Comparison of ENCODE assay signal across 8 cellular contexts in the genomic region with DNA sequence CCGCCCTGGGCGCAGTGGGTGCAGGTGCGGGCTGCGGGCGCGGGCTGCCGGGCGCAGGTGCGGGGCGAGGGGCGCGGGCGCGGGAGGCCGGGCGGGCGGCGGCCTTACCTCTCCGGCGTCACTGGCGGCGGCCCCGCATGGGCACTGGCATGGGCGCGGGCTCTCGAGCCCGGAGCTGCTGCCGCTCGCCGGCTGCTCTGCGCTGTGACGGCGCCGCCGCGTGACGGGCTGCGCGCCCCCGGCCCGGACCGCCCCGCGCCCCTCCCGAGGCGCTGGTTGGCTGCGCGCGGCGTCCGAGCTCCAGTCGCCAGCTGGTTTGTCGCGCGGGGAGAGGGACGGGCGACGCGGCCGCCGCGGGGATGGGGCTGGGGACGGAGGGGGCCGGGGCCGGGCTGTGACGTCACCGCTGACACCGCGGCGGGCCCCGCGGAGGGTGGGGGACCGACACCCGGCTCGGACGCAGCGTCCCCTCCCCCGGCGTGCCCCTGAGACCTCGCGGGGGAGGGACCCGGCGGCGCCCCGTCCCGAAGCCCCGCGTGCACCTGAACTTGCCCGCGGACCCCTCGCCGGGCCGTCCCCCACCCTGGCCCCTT. TPM values are rescaled to one million over a fixed set of nuclear protein-coding genes. Genes with fewer than 3 reads are reported as not detected.
DNase-seq lines count a peak whose midpoint lies in the region; ATAC-seq and TF ChIP-seq lines count a peak whose summit lies in the region.

KIF1A (minus strand) TSS at position 206 of the 593 bp plus-strand sequence. CDS start 22,467 bp downstream, outside the sequence.

- TF ChIP-seq POLR2A in erythroblast (IDR thresholded peaks at IDR 0.05; ENCODE audit: low read length) (no peak), esophagus squamous epithelium (IDR thresholded peaks at IDR 0.05) (no peak)

- no peak for TF ChIP-seq CTCF in parathyroid adenoma (IDR thresholded peaks at IDR 0.05)
- no peak for TF ChIP-seq CTCF in esophagus squamous epithelium (IDR thresholded peaks at IDR 0.05)

- peaks cover 13% of the 10 kb centered on the region; the same call in 1 of the 2 replicates for H3K36me3 ChIP-seq in HUES48 (ENCODE audit: control insufficient read depth, insufficient read depth, low read length)
- H3K36me3 ChIP-seq in endocrine pancreas (ENCODE audit: control insufficient read depth, insufficient read depth, low read length) = peaks cover 6% of the 10 kb centered on the region
- H3K36me3 ChIP-seq in parathyroid adenoma (ENCODE audit: control insufficient read depth, insufficient read depth, low read length) = no peaks in the 10 kb centered on the region
- no peaks in the 10 kb centered on the region for H3K36me3 ChIP-seq in esophagus squamous epithelium

- ATAC-seq in HG02973 (IDR thresholded peaks at IDR 0.05; ENCODE audit: unreplicated experiment) (no peak), GM19324 (IDR thresholded peaks at IDR 0.05; ENCODE audit: low FRiP score, unreplicated experiment) (no peak)

- H3K4me2 ChIP-seq in parathyroid adenoma (ENCODE audit: low read length) = peak within 1 kb of the TSS; percentile 62

- H3K4me1 ChIP-seq in HUES48 (ENCODE audit: control insufficient read depth, insufficient read depth, low read length) = peaks cover 13% of the 10 kb centered on the region; the same call in 1 of the 2 replicates
- no peaks in the 10 kb centered on the region for H3K4me1 ChIP-seq in endocrine pancreas (ENCODE audit: control insufficient read depth, insufficient read depth, low read length)
- H3K4me1 ChIP-seq in parathyroid adenoma = no peaks in the 10 kb centered on the region
- H3K4me1 ChIP-seq in esophagus squamous epithelium = peaks cover 11 to 30% (median 29%) of the 10 kb centered on the region in 3 donors

- 0% methylated on average over 6 of the region's 93 CpGs; no CpG with 5 or more reads in 1 of the 2 donors for WGBS in esophagus squamous epithelium, 2 donors

- H3K79me2 ChIP-seq in parathyroid adenoma = no peaks in the 10 kb centered on the region

- peak within 1 kb of the TSS; percentile 85 for H3K9ac ChIP-seq in HUES48 (ENCODE audit: low read depth, low read length)
- H3K9ac ChIP-seq in endocrine pancreas (ENCODE audit: control insufficient read depth, insufficient read depth, low read length) = peak within 1 kb of the TSS; percentile 96
- H3K9ac ChIP-seq in parathyroid adenoma = no peak within 1 kb of the TSS

- intact Hi-C loops in esophagus squamous epithelium (cut with DNase I) = no loop called here

- peak within 1 kb of the TSS; percentile 28 for H2AFZ ChIP-seq in parathyroid adenoma

- DNase-seq in NCI-H524 treated with DMSO at 0.1 percent for 48 hours (lab: John Stamatoyannopoulos, UW) (peak; percentile 32), erythroblast (lab: John Stamatoyannopoulos, UW) (no peak), esophagus squamous epithelium (lab: John Stamatoyannopoulos, UW) (no peak)

- H3K27me3 ChIP-seq in HUES48 (ENCODE audit: control insufficient read depth, insufficient read depth, low read length) (peaks cover 22% of the 10 kb centered on the region), endocrine pancreas (ENCODE audit: control insufficient read depth, insufficient read depth, low read length) (no peaks in the 10 kb centered on the region), parathyroid adenoma (ENCODE audit: control insufficient read depth, insufficient read depth, low read length) (no peaks in the 10 kb centered on the region), esophagus squamous epithelium (peaks cover 19 to 91% (median 23%) of the 10 kb centered on the region in 4 donors)

- H3K27ac ChIP-seq in HUES48 (ENCODE audit: low read depth, low read length) = peak within 1 kb of the TSS; percentile 71
- H3K27ac ChIP-seq in parathyroid adenoma = no peak within 1 kb of the TSS
- H3K27ac ChIP-seq in esophagus squamous epithelium = no peak within 1 kb of the TSS

- H3K9me3 ChIP-seq in HUES48 (ENCODE audit: control insufficient read depth, insufficient read depth, low read length) (no peaks in the 10 kb centered on the region), endocrine pancreas (ENCODE audit: control insufficient read depth, low read length) (no peaks in the 10 kb centered on the region), parathyroid adenoma (ENCODE audit: control insufficient read depth, low read length) (no peaks in the 10 kb centered on the region), esophagus squamous epithelium (peaks cover 0 to 6% (median 0%) of the 10 kb centered on the region in 3 donors)

- H3K4me3 ChIP-seq in HUES48 (ENCODE audit: low read depth, low read length) (peak within 1 kb of the TSS; percentile 84), endocrine pancreas (ENCODE audit: control insufficient read depth, insufficient read depth, low read length) (no peak within 1 kb of the TSS), parathyroid adenoma (ENCODE audit: low read depth, low read length) (no peak within 1 kb of the TSS), esophagus squamous epithelium (peak within 1 kb of the TSS in 2 of 4 donors; percentile 37 to 47)

RNA-seq across cellular contexts. Expression of gene KIF1A, which starts in this region (rescaled TPM):
- total RNA-seq in esophagus squamous epithelium = under 1 TPM in 1 of 4 donors, not detected in 3; 0.15 TPM
